Comparison of ENCODE assay signal across 11 cellular contexts in genomic region chr10:91745086-91745831, GRCh38. TPM values are rescaled to one million over a fixed set of nuclear protein-coding genes. Genes with fewer than 3 reads are reported as not detected.
DNase-seq lines count a peak whose midpoint lies in the region; ATAC-seq, FAIRE-seq and TF ChIP-seq lines count a peak whose summit lies in the region.
"Had no signal": no experiment of that assay in that cellular context is flagged by ENCODE, and none has a peak within 500 bp of the region (broad histone marks: within the 10 kb centered on the region; RNA-seq: fewer than 3 reads in every experiment).

No MANE protein-coding gene starts in this region.

- CTCF ChIA-PET in AG04449 (lab: Yijun Ruan, JAX) (interaction anchor here (0.9 to 1.0 kb wide), 2 partner anchors 110 to 253 kb away, joined by 3 read pairs; no protein-coding TSS in a partner anchor), GM12878 (lab: Yijun Ruan, JAX) (interaction anchor here (0.8 kb wide), 1 partner anchor 355 kb away, joined by 3 read pairs; no protein-coding TSS in a partner anchor)
- CTCF ChIA-PET in naive thymus-derived CD4-positive, alpha-beta T cell (lab: Charles Lee), result no interaction called here
- CTCF ChIA-PET in CD8-positive, alpha-beta T cell (lab: Charles Lee), result interaction anchor here (0.6 kb wide), 1 partner anchor 12 kb away, joined by 3 read pairs; no protein-coding TSS in a partner anchor

- H3K4me3 Mint-ChIP-seq in naive thymus-derived CD4-positive, alpha-beta T cell, result no peak overlapping the region
- H3K4me3 Mint-ChIP-seq in CD8-positive, alpha-beta T cell, result no peak overlapping the region
- H3K4me3 Mint-ChIP-seq: brain had no signal

- TF ChIP-seq POLR2A in GM12878 (IDR thresholded peaks at IDR 0.05; ENCODE audit: low read depth, low read length), result no peak

- no peaks in the 10 kb centered on the region for H3K4me1 ChIP-seq in GM12878 (ENCODE audit: control insufficient read depth, insufficient read depth, low read length)
- no peaks in the 10 kb centered on the region for H3K4me1 ChIP-seq in naive thymus-derived CD4-positive, alpha-beta T cell (ENCODE audit: control insufficient read depth in 2 of 2, insufficient read depth in 2 of 2, low read length in 2 of 2)
- H3K4me1 ChIP-seq in CD8-positive, alpha-beta T cell (ENCODE audit: insufficient read depth, low read length), result no peaks in the 10 kb centered on the region
- H3K4me1 ChIP-seq: upper lobe of left lung had no signal

- no TSS peak for BruUV-seq in GM12878 (replicated peaks; lab: Mats Ljungman, UMichigan)

- 25% methylated on average over 14 of the region's 15 CpGs for WGBS in GM12878 (ENCODE audit: insufficient coverage, insufficient replicate concordance, low lambda C conversion rate, missing lambda C conversion rate)

- H3K36me3 Mint-ChIP-seq in naive thymus-derived CD4-positive, alpha-beta T cell, result peaks cover 0 to 8% (median 0%) of the 10 kb centered on the region in 5 donors
- H3K36me3 Mint-ChIP-seq in CD8-positive, alpha-beta T cell, result no peaks in the 10 kb centered on the region

- H3K9ac ChIP-seq in GM12878 (ENCODE audit: control insufficient read depth, insufficient read depth, low read length), result no peak overlapping the region

- peak; percentile 42 for TF ChIP-seq CTCF in AG04449 (IDR thresholded peaks at IDR 0.05; ENCODE audit: insufficient read depth, low read length, missing control alignments)
- TF ChIP-seq CTCF in GM12878 (IDR thresholded peaks at IDR 0.05 in 2 of 3, conservative IDR thresholded peaks at IDR 0.05 in 1 of 3; ENCODE audit: control insufficient read depth in 2 of 3, extremely low read depth in 1 of 3, insufficient read depth in 1 of 3, low read depth in 3 of 3, low read length in 3 of 3), result peak; percentile 23 to 50 (median 33); a peak in 3 of 6 replicates
- no peak for TF ChIP-seq CTCF in CD8-positive, alpha-beta T cell (IDR thresholded peaks at IDR 0.05)

- no peak overlapping the region for H3K27ac Mint-ChIP-seq in naive thymus-derived CD4-positive, alpha-beta T cell
- no peak overlapping the region for H3K27ac Mint-ChIP-seq in CD8-positive, alpha-beta T cell
- H3K27ac Mint-ChIP-seq: brain had no signal

- TF ChIP-seq RAD21 in GM12878 (IDR thresholded peaks at IDR 0.05; ENCODE audit: insufficient read depth, low read depth, low read length), result peak; percentile 52

- H3K27me3 ChIP-seq in GM12878 (replicated peaks in 1 of 2; ENCODE audit: control insufficient read depth in 2 of 2, insufficient read depth in 2 of 2, low read length in 1 of 2), result no peaks in the 10 kb centered on the region; a peak in 3 of 4 replicates
- H3K27me3 ChIP-seq in naive thymus-derived CD4-positive, alpha-beta T cell (ENCODE audit: control insufficient read depth in 2 of 2, insufficient read depth in 2 of 2, low read length in 2 of 2), result no peaks in the 10 kb centered on the region
- peaks cover 5% of the 10 kb centered on the region for H3K27me3 ChIP-seq in CD8-positive, alpha-beta T cell (ENCODE audit: insufficient read depth, low read length)
- H3K27me3 ChIP-seq: upper lobe of left lung had no signal

- intact Hi-C loops in GM12878 (cut with micrococcal nuclease; ENCODE audit: unreplicated experiment), result no loop called here
- intact Hi-C loops in naive thymus-derived CD4-positive, alpha-beta T cell (cut with micrococcal nuclease), result no loop called here
- intact Hi-C loops in CD8-positive, alpha-beta T cell (cut with DNase I, micrococcal nuclease), result loop anchor here in 1 of 2 experiments (5.0 kb wide), 1 partner anchor 848 kb away; no protein-coding TSS in a partner anchor

- no peak overlapping the region for H3K4me3 ChIP-seq in AG04449 (ENCODE audit: low read depth, low read length)
- no peak overlapping the region for H3K4me3 ChIP-seq in GM12878
- H3K4me3 ChIP-seq in naive thymus-derived CD4-positive, alpha-beta T cell (ENCODE audit: low read length), result no peak overlapping the region
- H3K4me3 ChIP-seq in CD8-positive, alpha-beta T cell (ENCODE audit: low read depth, low read length), result no peak overlapping the region
- H3K4me3 ChIP-seq: SK-N-MC, upper lobe of left lung had no signal

- in situ Hi-C loops in GM12878 (cut with MboI), result no loop called here

- DNase-seq in AG04449 (ENCODE audit: low read depth, low spot score) (no peak), HT1080 (ENCODE audit: low read depth) (peak; percentile 34), GM12878 (ENCODE audit: low read depth, low spot score) (no peak), iris pigment epithelial cell (ENCODE audit: low read depth) (peak; percentile 11), NCI-H2029 treated with DMSO at 0.1 percent for 48 hours (lab: John Stamatoyannopoulos, UW) (no peak)
- DNase-seq in naive thymus-derived CD4-positive, alpha-beta T cell, result no peak
- no peak for DNase-seq in CD8-positive, alpha-beta T cell

- peaks cover 0 to 5% (median 0%) of the 10 kb centered on the region in 11 donors for H3K9me3 Mint-ChIP-seq in naive thymus-derived CD4-positive, alpha-beta T cell
- H3K9me3 Mint-ChIP-seq in CD8-positive, alpha-beta T cell, result no peaks in the 10 kb centered on the region

- no peak overlapping the region for H3K4me2 ChIP-seq in GM12878 (ENCODE audit: control insufficient read depth, insufficient read depth)

- no peak overlapping the region for H3K27ac ChIP-seq in GM12878 (ENCODE audit: control insufficient read depth, insufficient read depth)
- no peak overlapping the region for H3K27ac ChIP-seq in naive thymus-derived CD4-positive, alpha-beta T cell (ENCODE audit: low read depth, low read length)
- no peak overlapping the region for H3K27ac ChIP-seq in CD8-positive, alpha-beta T cell (ENCODE audit: low read depth, low read length)
- H3K27ac ChIP-seq: SK-N-MC, upper lobe of left lung had no signal

- H3K79me2 ChIP-seq in GM12878 (ENCODE audit: control insufficient read depth, insufficient read depth, low read length), result no peaks in the 10 kb centered on the region

- no peaks in the 10 kb centered on the region for H3K4me1 Mint-ChIP-seq in naive thymus-derived CD4-positive, alpha-beta T cell
- no peaks in the 10 kb centered on the region for H3K4me1 Mint-ChIP-seq in CD8-positive, alpha-beta T cell (ENCODE audit: low read depth)
- H3K4me1 Mint-ChIP-seq: brain had no signal

- no peaks in the 10 kb centered on the region for H4K20me1 ChIP-seq in GM12878 (ENCODE audit: control insufficient read depth, insufficient read depth)

- POLR2A ChIA-PET in AG04449 (lab: Yijun Ruan, JAX), result no interaction called here
- POLR2A ChIA-PET in GM12878 (lab: Charles Lee), result no interaction called here
- POLR2A ChIA-PET in naive thymus-derived CD4-positive, alpha-beta T cell (lab: Charles Lee), result no interaction called here
- POLR2A ChIA-PET in CD8-positive, alpha-beta T cell (lab: Charles Lee), result no interaction called here

- ATAC-seq in GM12878 (peak; percentile 54; the same call in 2 of the 3 replicates), HG02763 (IDR thresholded peaks at IDR 0.05; ENCODE audit: unreplicated experiment) (no peak)
- ATAC-seq in naive thymus-derived CD4-positive, alpha-beta T cell, result no peak
- no peak for ATAC-seq in CD8-positive, alpha-beta T cell

- no peak overlapping the region for H2AFZ ChIP-seq in GM12878 (ENCODE audit: control insufficient read depth, low read depth, low read length)

- FAIRE-seq in GM12878 (lab: Jason Lieb, UNC), result no peak

- no peak for TF ChIP-seq EP300 in GM12878 (IDR thresholded peaks at IDR 0.05; ENCODE audit: borderline replicate concordance in 1 of 2, control insufficient read depth in 1 of 2, low read depth in 2 of 2, low read length in 2 of 2)

- RAD21 ChIA-PET in GM12878 (lab: Charles Lee; ENCODE audit: unreplicated experiment), result interaction anchor here (0.6 kb wide), 2 partner anchors 587 to 1128 kb away, joined by 3 read pairs; no protein-coding TSS in a partner anchor

- H3K27me3 Mint-ChIP-seq in naive thymus-derived CD4-positive, alpha-beta T cell, result peaks cover 30 to 52% (median 38%) of the 10 kb centered on the region in 5 donors
- peaks cover 45% of the 10 kb centered on the region for H3K27me3 Mint-ChIP-seq in CD8-positive, alpha-beta T cell (ENCODE audit: low read depth)

- no peaks in the 10 kb centered on the region for H3K36me3 ChIP-seq in GM12878 (ENCODE audit: control insufficient read depth in 2 of 2, insufficient read depth in 2 of 2, low read length in 1 of 2)
- H3K36me3 ChIP-seq in naive thymus-derived CD4-positive, alpha-beta T cell (ENCODE audit: control insufficient read depth in 2 of 3, insufficient read depth in 3 of 3, low read length in 3 of 3), result no peaks in the 10 kb centered on the region
- no peaks in the 10 kb centered on the region for H3K36me3 ChIP-seq in CD8-positive, alpha-beta T cell (ENCODE audit: insufficient read depth, low read length)
- H3K36me3 ChIP-seq: upper lobe of left lung had no signal

- no peaks in the 10 kb centered on the region for H3K9me3 ChIP-seq in GM12878 (replicated peaks; ENCODE audit: control insufficient read depth, insufficient read depth, low read length)
- no peaks in the 10 kb centered on the region for H3K9me3 ChIP-seq in naive thymus-derived CD4-positive, alpha-beta T cell (ENCODE audit: control insufficient read depth in 2 of 3, low read length in 3 of 3)
- H3K9me3 ChIP-seq in CD8-positive, alpha-beta T cell (ENCODE audit: low read length), result no peaks in the 10 kb centered on the region
- H3K9me3 ChIP-seq: upper lobe of left lung had no signal

- SMC1A ChIA-PET in GM12878 (lab: Charles Lee; ENCODE audit: uncharacterized antibody, unreplicated experiment), result interaction anchor here (0.8 kb wide), 1 partner anchor 250 kb away, joined by 3 read pairs; no protein-coding TSS in a partner anchor

RNA-seq across cellular contexts. Expression of gene TNKS2, which starts 53.0 kb away (rescaled TPM):
- total RNA-seq in HT1080 (2014; rRNA removed; shearing (Covaris generic)), result 17.2 and 27.0 TPM in 2 replicates
- 20.2 and 26.4 TPM in 2 replicates for polyA plus RNA-seq in HT1080 (2015; cell fraction: cytosol; rRNA removed)
- 33.4 and 40.0 TPM in 2 replicates for polyA plus RNA-seq in HT1080 (2015; cell fraction: nucleus; rRNA removed)
- total RNA-seq in GM12878 (2013; cell fraction: nucleolus; rRNA removed), result 37.7 and 40.3 TPM in 2 replicates
- total RNA-seq in GM12878 (2014; rRNA removed), result 9.7 and 10.1 TPM in 2 replicates
- 4.5 and 5.1 TPM in 2 replicates for total RNA-seq in GM12878 (2014; rRNA removed; fragmentation: Illumina TruSeq; extraction: Trizol)
- 11.1 and 11.2 TPM in 2 replicates for total RNA-seq in GM12878 (2021)
- 5.9 TPM for polyA plus RNA-seq in GM12878 (2011; ENCODE audit: low read depth)
- polyA plus RNA-seq in GM12878 (2011; rRNA removed), result 24.2 and 36.8 TPM in 2 replicates
- polyA plus RNA-seq in GM12878 (2011; cell fraction: cytosol; rRNA removed), result 10.5 and 11.7 TPM in 2 replicates
- polyA plus RNA-seq in GM12878 (2011; cell fraction: nucleus; rRNA removed), result 20.0 and 20.9 TPM in 2 replicates
- polyA plus RNA-seq in GM12878 (2012), result 6.8 and 11.0 TPM in 2 replicates
- polyA plus RNA-seq in GM12878 (2014; fragmentation: Illumina TruSeq; extraction: Trizol), result 12.3 and 13.9 TPM in 2 replicates
- 1 to 10 TPM; 2.9 to 3.0 TPM for polyA plus RNA-seq in GM12878 (2014; fragmentation: Nextera tagmentation; extraction: Ambion mirVana)
- 6.9 and 7.1 TPM in 2 replicates for polyA plus RNA-seq in GM12878 (2014; rRNA removed)
- polyA plus RNA-seq in GM12878 (2016; fragmentation: Nextera tagmentation; extraction: Ambion mirVana), result 1 to 10 TPM; 6.6 to 6.7 TPM
- polyA minus RNA-seq in GM12878 (2011; rRNA and poly(A)+ RNA removed), result 35.6 and 45.3 TPM in 2 replicates
- 11.5 and 14.3 TPM in 2 replicates for polyA minus RNA-seq in GM12878 (2011; cell fraction: cytosol; rRNA and poly(A)+ RNA removed)
- polyA minus RNA-seq in GM12878 (2011; cell fraction: nucleus; rRNA and poly(A)+ RNA removed), result 13.7 and 16.6 TPM in 2 replicates
- 10 to 100 TPM; 35.0 to 57.3 (median 41.5) TPM for total RNA-seq in naive thymus-derived CD4-positive, alpha-beta T cell
- polyA plus RNA-seq in naive thymus-derived CD4-positive, alpha-beta T cell, result 10 to 100 TPM; 15.8 to 23.7 TPM
- 10 to 100 TPM; 46.4 to 49.4 TPM for total RNA-seq in CD8-positive, alpha-beta T cell

Comparison
In these comparisons a context has a peak if more than half of its experiments do, and no peak if none do; other contexts are left out.
1. DNase-seq: peak in HT1080 (single experiment) and iris pigment epithelial cell (single experiment); none in AG04449 (single experiment), GM12878 (single experiment), naive thymus-derived CD4-positive, alpha-beta T cell (0 of 9), CD8-positive, alpha-beta T cell (0 of 7) and NCI-H2029 treated with DMSO at 0.1 percent for 48 hours (single experiment).